21 cellular contexts compared by ENCODE assay signal in genomic region chr20:33744773-33745385, GRCh38.
"Had no signal": no experiment of that assay in that cellular context is flagged by ENCODE, and none has a peak within 500 bp of the region (broad histone marks: within the 10 kb centered on the region; RNA-seq: fewer than 3 reads in every experiment).

No MANE protein-coding gene starts in this region.

- H3K9me3 ChIP-seq: esophagus muscularis mucosa, gastroesophageal sphincter, left ventricle myocardium inferior, lower lobe of right lung, sigmoid colon, stomach, thoracic aorta had no signal

- H3K27ac ChIP-seq: dorsolateral prefrontal cortex, epithelial cell of prostate, esophagus muscularis mucosa, gastroesophageal sphincter, left ventricle myocardium inferior, lower lobe of right lung, sigmoid colon, skin epidermis, stomach, thoracic aorta had no signal

- H3K27me3 ChIP-seq: dorsolateral prefrontal cortex, esophagus muscularis mucosa, gastroesophageal sphincter, sigmoid colon, stomach had no signal

- H3K36me3 ChIP-seq: thoracic aorta had no signal

- FAIRE-seq: endometrium had no signal

- ATAC-seq: gastroesophageal sphincter; lower lobe of right lung; naive thymus-derived CD4-positive, alpha-beta T cell had no signal

- H3K4me1 ChIP-seq: esophagus muscularis mucosa, gastroesophageal sphincter, left ventricle myocardium inferior, lower lobe of right lung, sigmoid colon, stomach had no signal

- H3K4me3 ChIP-seq: dorsolateral prefrontal cortex, esophagus muscularis mucosa, gastroesophageal sphincter, left ventricle myocardium inferior, lower lobe of right lung, sigmoid colon, skin epidermis, stomach, thoracic aorta had no signal

- DNase-seq: cortex of kidney; dorsolateral prefrontal cortex; effector CD8-positive, alpha-beta T cell; glutamatergic neuron; islet precursor cell; left ventricle myocardium inferior; lower lobe of right lung; mesendoderm; naive thymus-derived CD4-positive, alpha-beta T cell; nephron progenitor cell; sigmoid colon; stimulated activated naive CD4-positive, alpha-beta T cell; stomach; substantia nigra; trophoblast cell had no signal
